ENCODE assay signal across 1 cellular context in the genomic region with DNA sequence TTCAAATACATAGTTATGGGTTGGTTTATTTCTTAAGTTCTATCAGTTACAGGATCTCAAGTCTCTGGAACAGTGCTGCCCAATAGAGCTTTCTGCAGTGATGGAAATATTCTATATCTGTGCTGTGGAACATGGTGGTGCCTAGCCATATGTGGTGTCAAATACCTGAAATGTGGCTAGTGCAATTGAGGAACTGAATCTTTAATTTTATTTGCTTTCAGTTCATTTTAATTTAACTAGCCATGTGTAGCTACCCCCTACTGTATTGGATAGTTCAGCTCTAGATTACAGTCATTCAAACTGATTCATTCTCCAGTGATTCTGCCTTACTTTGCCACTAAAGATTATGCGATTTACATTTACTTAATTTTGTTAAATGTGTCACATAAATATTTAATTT.
TF ChIP-seq lines count a peak whose summit lies in the region.

No MANE protein-coding gene starts in this region.

TF ChIP-seq in GM12878, 131 proteins besides CTCF, POLR2A, EP300 and RAD21:
- TF ChIP-seq, protein P1, sequence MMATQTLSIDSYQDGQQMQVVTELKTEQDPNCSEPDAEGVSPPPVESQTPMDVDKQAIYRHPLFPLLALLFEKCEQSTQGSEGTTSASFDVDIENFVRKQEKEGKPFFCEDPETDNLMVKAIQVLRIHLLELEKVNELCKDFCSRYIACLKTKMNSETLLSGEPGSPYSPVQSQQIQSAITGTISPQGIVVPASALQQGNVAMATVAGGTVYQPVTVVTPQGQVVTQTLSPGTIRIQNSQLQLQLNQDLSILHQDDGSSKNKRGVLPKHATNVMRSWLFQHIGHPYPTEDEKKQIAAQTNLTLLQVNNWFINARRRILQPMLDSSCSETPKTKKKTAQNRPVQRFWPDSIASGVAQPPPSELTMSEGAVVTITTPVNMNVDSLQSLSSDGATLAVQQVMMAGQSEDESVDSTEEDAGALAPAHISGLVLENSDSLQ (IDR thresholded peaks at IDR 0.05): peak; percentile 78
- TF ChIP-seq BMI1 (IDR thresholded peaks at IDR 0.05; ENCODE audit: borderline replicate concordance): no peak
- no peak for TF ChIP-seq ZNF217 (IDR thresholded peaks at IDR 0.05)
- TF ChIP-seq DPF2 (IDR thresholded peaks at IDR 0.05): peak; percentile 45; the same call in 1 of the 2 replicates
- TF ChIP-seq SRF (IDR thresholded peaks at IDR 0.05; ENCODE audit: low read depth in 2 of 2, low read length in 2 of 2): peak in 1 of 2 experiments; percentile 27; a peak in 1 of 4 replicates
- no peak for TF ChIP-seq EGR1 (IDR thresholded peaks at IDR 0.05; ENCODE audit: borderline replicate concordance in 1 of 2, low read depth in 2 of 2, low read length in 2 of 2)
- TF ChIP-seq RELB (IDR thresholded peaks at IDR 0.05; ENCODE audit: low read depth): 0 out of 2 replicates have a peak, but pooled peaks have one; percentile 30
- 0 out of 2 replicates have a peak, but pooled peaks have one; percentile 35 for TF ChIP-seq ZNF24 (IDR thresholded peaks at IDR 0.05)
- TF ChIP-seq TCF7 (IDR thresholded peaks at IDR 0.05; ENCODE audit: borderline replicate concordance): 0 out of 2 replicates have a peak, but pooled peaks have one; percentile 30
- TF ChIP-seq MTA2 (IDR thresholded peaks at IDR 0.05; ENCODE audit: low read depth): peak; percentile 82
- peak; percentile 21 to 38; a peak in 2 of 4 replicates for TF ChIP-seq IKZF2 (IDR thresholded peaks at IDR 0.05)
- peak; percentile 14 for TF ChIP-seq MEF2B (IDR thresholded peaks at IDR 0.05; ENCODE audit: partially characterized antibody, poor library complexity, severe bottlenecking)
- TF ChIP-seq SPI1 (IDR thresholded peaks at IDR 0.05; ENCODE audit: borderline replicate concordance, insufficient read depth, low read depth, low read length): peak; percentile 92
- peak; percentile 57 for TF ChIP-seq RUNX3 (IDR thresholded peaks at IDR 0.05; ENCODE audit: low read length)
- no peak for TF ChIP-seq PAX8 (IDR thresholded peaks at IDR 0.05)
TF ChIP-seq in GM12878: peak in this region for 11.
